In the genomic region with DNA sequence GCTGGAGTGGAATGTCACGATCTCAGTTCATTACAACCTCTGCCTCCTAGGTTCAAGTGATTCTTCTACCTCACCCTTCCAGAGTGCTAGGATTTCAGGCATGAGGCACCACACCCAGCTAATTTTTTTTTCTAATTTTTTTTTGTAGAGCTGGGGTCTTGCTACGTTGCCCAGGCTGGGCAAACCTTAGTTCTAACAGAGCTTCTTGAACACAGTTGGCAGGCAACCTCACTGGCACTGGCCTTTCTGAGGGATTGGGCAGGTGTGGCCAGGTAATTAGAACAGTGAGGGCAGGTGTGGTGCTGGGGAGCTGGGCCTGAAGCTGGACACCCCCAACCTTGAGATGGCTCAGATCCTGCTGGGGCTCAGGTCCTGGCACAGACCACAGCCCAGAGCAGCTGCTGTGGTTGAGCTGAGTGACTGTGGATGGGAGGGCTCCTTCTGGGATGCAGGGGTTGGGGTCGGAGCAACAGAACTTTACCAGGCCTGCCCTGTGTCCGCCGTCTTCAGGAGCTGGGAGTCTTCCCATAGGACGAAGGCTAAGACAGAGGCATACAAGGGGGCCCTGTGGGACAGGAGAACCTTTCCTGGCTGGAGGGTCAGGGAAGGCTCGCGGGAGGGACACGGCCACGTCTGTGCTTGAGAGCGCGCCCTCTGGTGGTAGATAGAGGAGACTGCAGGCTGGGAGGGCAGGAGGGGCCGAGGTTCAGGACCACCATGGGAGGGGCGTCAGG, we compare ENCODE assay signal across 8 cellular contexts. TPM values are rescaled to one million over a fixed set of nuclear protein-coding genes. Genes with fewer than 3 reads are reported as not detected.
DNase-seq lines count a peak whose midpoint lies in the region; ATAC-seq, FAIRE-seq and TF ChIP-seq lines count a peak whose summit lies in the region.

No MANE protein-coding gene starts in this region.

- no peak for TF ChIP-seq POLR2A in GM12892 (IDR thresholded peaks at IDR 0.05; ENCODE audit: low read depth, low read length)

- DNase-seq in GM12892 (ENCODE audit: insufficient read length), result peak; percentile 50
- DNase-seq in RWPE1 (ENCODE audit: low spot score), result peak; percentile 39
- peak; percentile 7 for DNase-seq in amniotic epithelial cell (ENCODE audit: low read depth)
- peak; percentile 86 for DNase-seq in islet precursor cell
- peak; percentile 71 for DNase-seq in stimulated activated CD8-positive, alpha-beta memory T cell treated with anti-CD3 and anti-CD28 coated beads, Interleukin-4, amount 100 ng/mL, for 48 hours
- no peak for DNase-seq in cerebellum (ENCODE audit: low spot score)

- H3K27ac ChIP-seq in RWPE1, result no peak overlapping the region

- POLR2A ChIA-PET in RWPE1 (lab: Yijun Ruan, JAX; ENCODE audit: low non-redundant PET), result no interaction called here

- CTCF ChIA-PET in RWPE1 (lab: Yijun Ruan, JAX), result interaction anchor here (0.6 to 1.6 kb wide), 11 partner anchors 12 to 910 kb away, joined by 3 to 8 read pairs (median 4); no protein-coding TSS in a partner anchor

- FAIRE-seq in GM12892 (lab: Jason Lieb, UNC), result no peak

- ATAC-seq in GM18858 (IDR thresholded peaks at IDR 0.05; ENCODE audit: unreplicated experiment) (no peak), HG03457 (IDR thresholded peaks at IDR 0.05; ENCODE audit: unreplicated experiment) (no peak)

- TF ChIP-seq CTCF in RWPE1 (conservative IDR thresholded peaks at IDR 0.05; ENCODE audit: low read depth), result peak; percentile 87

RNA-seq across cellular contexts. Expression of gene COL26A1, which starts 48.2 kb away (rescaled TPM):
- not detected for polyA plus RNA-seq in GM12892 (2012; ENCODE audit: missing spikeins)
- total RNA-seq in cerebellum, result 16.3 TPM
